ENCODE assay signal across 18 cellular contexts in genomic region chr15:27091270-27091940, GRCh38.
A peak's percentile ranks its signal among the peaks of the same experiment; 100 is the strongest.
DNase-seq lines count a peak whose midpoint lies in the region; ATAC-seq, FAIRE-seq and TF ChIP-seq lines count a peak whose summit lies in the region.
"Had no signal": no experiment of that assay in that cellular context is flagged by ENCODE, and none has a peak within 500 bp of the region (broad histone marks: within the 10 kb centered on the region; RNA-seq: fewer than 3 reads in every experiment).

No MANE protein-coding gene starts in this region.

- no peak for TF ChIP-seq RAD21 in A549 (conservative IDR thresholded peaks at IDR 0.05 in 1 of 2, IDR thresholded peaks at IDR 0.05 in 1 of 2)

- FAIRE-seq in A549 (lab: Jason Lieb, UNC), result no peak
- FAIRE-seq in RCC 7860 (lab: Jason Lieb, UNC), result no peak
- FAIRE-seq: GM12891, GM18507 had no signal

- peak; percentile 30 to 56; a peak in 3 of 6 replicates for ATAC-seq in A549
- ATAC-seq in GM21390 (IDR thresholded peaks at IDR 0.05; ENCODE audit: unreplicated experiment), result no peak

- H3K4me2 ChIP-seq in A549, result peak overlapping the region; percentile 42; the same call in 2 of the 3 replicates

- H3K27me3 ChIP-seq in esophagus muscularis mucosa, result no peaks in the 10 kb centered on the region
- no peaks in the 10 kb centered on the region for H3K27me3 ChIP-seq in endodermal cell (ENCODE audit: control insufficient read depth, insufficient read depth, low read length, poor library complexity, severe bottlenecking)
- H3K27me3 ChIP-seq: SJSA1 had no signal

- H3K9me3 Mint-ChIP-seq in mesothelial cell of epicardium, result no peaks in the 10 kb centered on the region
- H3K9me3 Mint-ChIP-seq in endodermal cell, result peaks cover 10% of the 10 kb centered on the region

- H3K27ac ChIP-seq in A549, result no peak overlapping the region
- no peak overlapping the region for H3K27ac ChIP-seq in esophagus muscularis mucosa (replicated peaks in 1 of 4)
- H3K27ac ChIP-seq in endodermal cell (ENCODE audit: low read depth, low read length), result no peak overlapping the region
- H3K27ac ChIP-seq: 22Rv1, SJSA1 had no signal

- no peak for TF ChIP-seq CTCF in A549 (IDR thresholded peaks at IDR 0.05)
- no peak for TF ChIP-seq CTCF in esophagus muscularis mucosa (IDR thresholded peaks at IDR 0.05)
- TF ChIP-seq CTCF in mesothelial cell of epicardium (IDR thresholded peaks at IDR 0.05; ENCODE audit: unreplicated experiment), result no peak
- no peak for TF ChIP-seq CTCF in endodermal cell (conservative IDR thresholded peaks at IDR 0.05)

- peaks cover 54% of the 10 kb centered on the region for H3K4me1 Mint-ChIP-seq in mesothelial cell of epicardium
- no peaks in the 10 kb centered on the region for H3K4me1 Mint-ChIP-seq in endodermal cell

- H3K36me3 Mint-ChIP-seq in mesothelial cell of epicardium, result no peaks in the 10 kb centered on the region
- H3K36me3 Mint-ChIP-seq in endodermal cell (ENCODE audit: low read depth), result no peaks in the 10 kb centered on the region

- no peak for TF ChIP-seq POLR2A in A549 (IDR thresholded peaks at IDR 0.05; ENCODE audit: low read length)
- TF ChIP-seq POLR2A in esophagus muscularis mucosa (IDR thresholded peaks at IDR 0.05; ENCODE audit: low read depth), result no peak

- H3K4me1 ChIP-seq in A549 (peaks cover 4% of the 10 kb centered on the region; the same call in 1 of the 3 replicates), esophagus muscularis mucosa (peaks cover 0 to 27% (median 18%) of the 10 kb centered on the region in 4 donors), endodermal cell (ENCODE audit: control insufficient read depth, insufficient read depth, low read length) (no peaks in the 10 kb centered on the region)
- H3K4me1 ChIP-seq: SJSA1 had no signal

- no peaks in the 10 kb centered on the region for H3K36me3 ChIP-seq in esophagus muscularis mucosa
- H3K36me3 ChIP-seq in endodermal cell (ENCODE audit: control insufficient read depth, insufficient read depth, low read length), result no peaks in the 10 kb centered on the region
- H3K36me3 ChIP-seq: SJSA1 had no signal

- H3K9me3 ChIP-seq in A549, result peaks cover 10% of the 10 kb centered on the region; the same call in 2 of the 3 replicates
- peaks cover 0 to 11% (median 8%) of the 10 kb centered on the region in 4 donors for H3K9me3 ChIP-seq in esophagus muscularis mucosa
- H3K9me3 ChIP-seq in endodermal cell (ENCODE audit: control insufficient read depth, low read length), result no peaks in the 10 kb centered on the region

- POLR2A ChIA-PET in A549 (lab: Yijun Ruan, JAX), result no interaction called here

- H3K27me3 Mint-ChIP-seq in mesothelial cell of epicardium (ENCODE audit: low read depth), result no peaks in the 10 kb centered on the region
- H3K27me3 Mint-ChIP-seq in endodermal cell (ENCODE audit: insufficient read depth), result no peaks in the 10 kb centered on the region

- H3K27ac Mint-ChIP-seq in mesothelial cell of epicardium, result peak overlapping the region; percentile 52
- no peak overlapping the region for H3K27ac Mint-ChIP-seq in endodermal cell
- H3K27ac Mint-ChIP-seq: H9 had no signal

- H3K9ac ChIP-seq in endodermal cell (ENCODE audit: extremely low read depth, low read length, poor library complexity, severe bottlenecking), result no peak overlapping the region

- 20% methylated on average over 9 of the region's 9 CpGs for WGBS in A549 (ENCODE audit: missing lambda C conversion rate)
- 46% methylated on average over 9 of the region's 9 CpGs for WGBS in esophagus muscularis mucosa
- 90 to 92% methylated on average over 8 to 9 of the region's 9 CpGs for WGBS in endodermal cell (ENCODE audit: insufficient coverage in 1 of 2, insufficient read length in 1 of 2), 2 experiments

- peak in 1 of 2 experiments; percentile 15 for DNase-seq in A549 (ENCODE audit: low read depth in 1 of 2, low spot score in 1 of 2)
- peak; percentile 4 for DNase-seq in RCC 7860 (ENCODE audit: low spot score)
- peak; percentile 57 for DNase-seq in esophagus muscularis mucosa (ENCODE audit: extremely low spot score)
- DNase-seq in mesothelial cell of epicardium (ENCODE audit: low spot score in 2 of 2, unreplicated experiment in 2 of 2), result no peak
- DNase-seq in GOT3 (lab: John Stamatoyannopoulos, UW), result no peak
- DNase-seq in endodermal cell, result no peak
- DNase-seq in NCI-H526 treated with DMSO at 0.1 percent for 48 hours (lab: John Stamatoyannopoulos, UW), result no peak
- DNase-seq: C1 segment of cervical spinal cord, GF-D8, H9, NCI-H187 treated with DMSO at 0.1 percent for 48 hours, NCI-H2171 treated with DMSO at 0.1 percent for 48 hours, NCI-H774 had no signal

- no peak overlapping the region for H3K4me3 ChIP-seq in A549
- no peak overlapping the region for H3K4me3 ChIP-seq in esophagus muscularis mucosa
- no peak overlapping the region for H3K4me3 ChIP-seq in endodermal cell (ENCODE audit: low read length)
- H3K4me3 ChIP-seq: SJSA1 had no signal

- CTCF ChIA-PET in A549 (lab: Yijun Ruan, JAX), result interaction anchor here (0.5 kb wide), 1 partner anchor 9 kb away, joined by 3 read pairs; no protein-coding TSS in a partner anchor

- intact Hi-C loops in esophagus muscularis mucosa (cut with DNase I), result no loop called here

- TF ChIP-seq EP300 in A549 (IDR thresholded peaks at IDR 0.05) (no peak), esophagus muscularis mucosa (IDR thresholded peaks at IDR 0.05) (no peak)

- H3K4me3 Mint-ChIP-seq in mesothelial cell of epicardium (no peak overlapping the region), endodermal cell (no peak overlapping the region)
- H3K4me3 Mint-ChIP-seq: H9 had no signal

TF ChIP-seq in A549, 52 proteins besides CTCF, POLR2A, EP300 and RAD21 (continues in another document):
- TF ChIP-seq HMGXB4 (CRISPR knock-in tag; IDR thresholded peaks at IDR 0.05; ENCODE audit: borderline replicate concordance), result no peak
- TF ChIP-seq BCL3 (IDR thresholded peaks at IDR 0.05), result no peak
- TF ChIP-seq REST (IDR thresholded peaks at IDR 0.05), result no peak
- no peak for TF ChIP-seq HEYL (CRISPR knock-in tag; IDR thresholded peaks at IDR 0.05)
- TF ChIP-seq RCOR1 (IDR thresholded peaks at IDR 0.05; ENCODE audit: low read depth, low read length), result no peak
- no peak for TF ChIP-seq CHD2 (IDR thresholded peaks at IDR 0.05; ENCODE audit: low read length, partially characterized antibody)
- TF ChIP-seq HDAC2 (IDR thresholded peaks at IDR 0.05), result no peak
- no peak for TF ChIP-seq NFE2L2 (conservative IDR thresholded peaks at IDR 0.05; ENCODE audit: low read length)
- TF ChIP-seq NR3C1 (IDR thresholded peaks at IDR 0.05), result no peak
- no peak for TF ChIP-seq ATOH8 (CRISPR knock-in tag; IDR thresholded peaks at IDR 0.05; ENCODE audit: low read depth)
- TF ChIP-seq BHLHE40 (IDR thresholded peaks at IDR 0.05; ENCODE audit: low read depth, low read length), result no peak
- TF ChIP-seq CHD4 (IDR thresholded peaks at IDR 0.05; ENCODE audit: borderline replicate concordance), result no peak

Comparison
In these comparisons a context has a peak if more than half of its experiments do, and no peak if none do; other contexts are left out.
1. DNase-seq: peak in RCC 7860 (single experiment) and esophagus muscularis mucosa (single experiment); none in mesothelial cell of epicardium (0 of 2), GOT3 (single experiment), endodermal cell (single experiment) and NCI-H526 treated with DMSO at 0.1 percent for 48 hours (single experiment).